ENCODE assay signal across 1 cellular context in genomic region chr19:17089238-17089637, GRCh38.
TF ChIP-seq lines count a peak whose summit lies in the region.

No MANE protein-coding gene starts in this region.

TF ChIP-seq in IMR-90, 13 proteins besides CTCF, POLR2A, EP300 and RAD21:
- TF ChIP-seq SMC3 (IDR thresholded peaks at IDR 0.05; ENCODE audit: low read depth, low read length) (0 out of 2 replicates have a peak, but pooled peaks have one; percentile 9), MAZ (IDR thresholded peaks at IDR 0.05; ENCODE audit: borderline replicate concordance, low read depth, low read length) (no peak), FOS (IDR thresholded peaks at IDR 0.05; ENCODE audit: low read depth, low read length) (no peak), CEBPB (IDR thresholded peaks at IDR 0.05; ENCODE audit: low read depth, low read length) (no peak), MXI1 (IDR thresholded peaks at IDR 0.05; ENCODE audit: borderline replicate concordance, low read depth, low read length) (no peak), NFE2L2 (IDR thresholded peaks at IDR 0.05; ENCODE audit: low read depth, low read length) (no peak)
TF ChIP-seq in IMR-90: peak in this region for 1.
